ENCODE assay signal across 31 cellular contexts in the genomic region with DNA sequence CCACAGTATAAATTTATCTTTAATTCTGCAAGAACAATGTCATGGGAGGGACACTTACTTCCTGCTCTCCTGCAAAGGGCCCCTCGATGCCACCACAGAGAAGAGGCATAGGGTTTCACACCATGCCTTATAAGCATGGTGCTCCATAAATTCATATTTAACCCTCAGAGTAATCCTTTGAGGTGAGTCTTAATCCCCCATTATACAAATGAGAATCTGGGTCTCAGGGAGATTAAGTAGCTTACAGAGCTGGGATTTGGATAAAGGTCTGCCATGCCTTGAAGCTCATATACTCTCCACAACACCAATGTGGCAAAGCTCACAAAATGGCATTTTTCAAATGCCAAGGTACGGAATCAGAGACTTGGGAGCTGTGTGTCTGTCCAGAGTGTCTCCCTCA.
"Had no signal": no experiment of that assay in that cellular context is flagged by ENCODE, and none has a peak within 500 bp of the region (broad histone marks: within the 10 kb centered on the region; RNA-seq: fewer than 3 reads in every experiment).

No MANE protein-coding gene starts in this region.

- H3K27me3 ChIP-seq: neutrophil, pancreas, right lobe of liver, sigmoid colon, suprapubic skin, testis, tibial artery, upper lobe of right lung, vagina had no signal

- H3K9me3 Mint-ChIP-seq: natural killer cell treated with Interleukin-12 subunit alpha and Interleukin-12 subunit beta and Interleukin-15 and Interleukin-18, amount 100 ng/mL, for 72 hours; neural crest cell; type B pancreatic cell had no signal

- H3K4me3 Mint-ChIP-seq: naive thymus-derived CD8-positive, alpha-beta T cell; natural killer cell treated with Interleukin-12 subunit alpha and Interleukin-12 subunit beta and Interleukin-15 and Interleukin-18, amount 100 ng/mL, for 72 hours; nephron progenitor cell; neural crest cell; stimulated activated memory B cell treated with anti-CD40 and anti-IgM and Interleukin-4, amounts not matched to agents 10 μg/mL and 1 μg/mL and 100 μg/mL, for 72 hours; stimulated activated naive CD8-positive, alpha-beta T cell treated with anti-CD3 and anti-CD28 coated beads, Interleukin-15, amount 100 ng/mL, for 72 hours; type B pancreatic cell had no signal

- DNase-seq: naive thymus-derived CD8-positive, alpha-beta T cell; nephron progenitor cell; nucleus accumbens; pancreas; right cardiac atrium; right lobe of liver; sigmoid colon; spleen; stimulated activated CD4-positive, alpha-beta T cell treated with anti-CD3 and anti-CD28 coated beads, Interleukin-12 subunit alpha, Interleukin-12 subunit beta, amount 100 ng/mL, for 4 hours; stimulated activated CD4-positive, alpha-beta T cell treated with anti-CD3 and anti-CD28 coated beads, Interleukin-1b, Interleukin-23, amount 100 ng/mL, for 48 hours; stimulated activated CD4-positive, alpha-beta T cell treated with anti-CD3 and anti-CD28 coated beads, Interleukin-4, amount 100 ng/mL, for 1 hour; stimulated activated CD4-positive, alpha-beta T cell treated with anti-CD3 and anti-CD28 coated beads, Interleukin-4, amount 100 ng/mL, for 4 hours; stimulated activated CD8-positive, alpha-beta memory T cell treated with anti-CD3 and anti-CD28 coated beads, Interleukin-4, amount 100 ng/mL, for 48 hours; stimulated activated naive CD4-positive, alpha-beta T cell; stimulated activated naive CD8-positive, alpha-beta T cell treated with anti-CD3 and anti-CD28 coated beads, Interleukin-15, amount 100 ng/mL, for 72 hours; stimulated activated naive CD8-positive, alpha-beta T cell treated with anti-CD3 and anti-CD28 coated beads, Interleukin-15, Interleukin-2, amounts not matched to agents 100 U/mL and 50 U/mL, for 24 hours; substantia nigra; testis; tibial artery; upper lobe of right lung had no signal

- H3K27me3 Mint-ChIP-seq: type B pancreatic cell had no signal

- H3K36me3 ChIP-seq: neutrophil, pancreas, prostate gland, right lobe of liver, sigmoid colon, spleen, suprapubic skin, tibial artery, transverse colon, upper lobe of right lung, vagina had no signal

- H3K27ac Mint-ChIP-seq: naive thymus-derived CD8-positive, alpha-beta T cell; natural killer cell treated with Interleukin-12 subunit alpha and Interleukin-12 subunit beta and Interleukin-15 and Interleukin-18, amount 100 ng/mL, for 72 hours; stimulated activated memory B cell treated with anti-CD40 and anti-IgM and Interleukin-4, amounts not matched to agents 10 μg/mL and 1 μg/mL and 100 μg/mL, for 72 hours; stimulated activated naive CD8-positive, alpha-beta T cell treated with anti-CD3 and anti-CD28 coated beads, Interleukin-15, amount 100 ng/mL, for 72 hours; type B pancreatic cell had no signal

- H3K36me3 Mint-ChIP-seq: naive thymus-derived CD8-positive, alpha-beta T cell; natural killer cell treated with Interleukin-12 subunit alpha and Interleukin-12 subunit beta and Interleukin-15 and Interleukin-18, amount 100 ng/mL, for 72 hours; stimulated activated memory B cell treated with anti-CD40 and anti-IgM and Interleukin-4, amounts not matched to agents 10 μg/mL and 1 μg/mL and 100 μg/mL, for 72 hours; type B pancreatic cell had no signal

- H3K27ac ChIP-seq: neutrophil, pancreas, prostate gland, right lobe of liver, sigmoid colon, skin epidermis, spleen, suprapubic skin, testis, tibial artery, transverse colon, upper lobe of right lung, vagina had no signal

- H3K4me3 ChIP-seq: pancreas, prostate gland, right lobe of liver, sigmoid colon, skin epidermis, smooth muscle cell, spleen, suprapubic skin, testis, tibial artery, transverse colon, upper lobe of right lung, vagina had no signal

- H3K9me3 ChIP-seq: neutrophil, pancreas, prostate gland, right lobe of liver, sigmoid colon, spleen, suprapubic skin, testis, tibial artery, transverse colon, upper lobe of right lung, vagina had no signal

- H3K4me1 Mint-ChIP-seq: naive thymus-derived CD8-positive, alpha-beta T cell; stimulated activated memory B cell treated with anti-CD40 and anti-IgM and Interleukin-4, amounts not matched to agents 10 μg/mL and 1 μg/mL and 100 μg/mL, for 72 hours; stimulated activated naive CD8-positive, alpha-beta T cell treated with anti-CD3 and anti-CD28 coated beads, Interleukin-15, amount 100 ng/mL, for 72 hours had no signal

- FAIRE-seq: pancreas had no signal

- H3K4me1 ChIP-seq: pancreas, prostate gland, right lobe of liver, sigmoid colon, spleen, suprapubic skin, testis, tibial artery, upper lobe of right lung had no signal
